9 cellular contexts compared by ENCODE assay signal in genomic region chr1:212610575-212610967, GRCh38. TPM values are rescaled to one million over a fixed set of nuclear protein-coding genes. Genes with fewer than 3 reads are reported as not detected.
A peak's percentile ranks its signal among the peaks of the same experiment; 100 is the strongest.
DNase-seq lines count a peak whose midpoint lies in the region; ATAC-seq and TF ChIP-seq lines count a peak whose summit lies in the region.
"Had no signal": no experiment of that assay in that cellular context is flagged by ENCODE, and none has a peak within 500 bp of the region (broad histone marks: within the 10 kb centered on the region; RNA-seq: fewer than 3 reads in every experiment).

No MANE protein-coding gene starts in this region.

- H3K27me3 ChIP-seq in DND-41 (ENCODE audit: insufficient read depth, low read length, poor library complexity) (peaks cover 44% of the 10 kb centered on the region), dorsolateral prefrontal cortex (peaks cover 0 to 25% (median 0%) of the 10 kb centered on the region in 45 donors)

- no peak for ATAC-seq in DND-41 (ENCODE audit: insufficient read depth, low read depth)
- ATAC-seq in HG03159 (IDR thresholded peaks at IDR 0.05; ENCODE audit: unreplicated experiment), result no peak

- H3K27ac Mint-ChIP-seq in nephron progenitor cell, result no peak overlapping the region

- H3K9me3 ChIP-seq in DND-41 (ENCODE audit: insufficient read depth, low read length, severe bottlenecking), result no peaks in the 10 kb centered on the region

- TF ChIP-seq CTCF in DND-41 (IDR thresholded peaks at IDR 0.05; ENCODE audit: borderline replicate concordance, extremely low read depth, low read length, poor library complexity, severe bottlenecking), result no peak
- TF ChIP-seq CTCF in LNCaP clone FGC (IDR thresholded peaks at IDR 0.05; ENCODE audit: control insufficient read depth, extremely low read depth, insufficient read depth), result no peak
- no peak for TF ChIP-seq CTCF in dorsolateral prefrontal cortex (IDR thresholded peaks at IDR 0.05 in 54 of 56, conservative IDR thresholded peaks at IDR 0.05 in 2 of 56; ENCODE audit: low read depth in 1 of 56, partially characterized antibody in 56 of 56)
- TF ChIP-seq CTCF in nephron progenitor cell (IDR thresholded peaks at IDR 0.05), result no peak

- H3K36me3 Mint-ChIP-seq in nephron progenitor cell (ENCODE audit: low read depth), result peaks cover 8% of the 10 kb centered on the region

- no peaks in the 10 kb centered on the region for H3K79me2 ChIP-seq in DND-41 (ENCODE audit: insufficient read depth, low read length)

- H3K27ac ChIP-seq in DND-41 (ENCODE audit: low read length), result no peak overlapping the region
- peak overlapping the region in 1 of 59 donors; percentile 92 for H3K27ac ChIP-seq in dorsolateral prefrontal cortex

- H3K9ac ChIP-seq in DND-41 (ENCODE audit: low read depth, low read length), result no peak overlapping the region

- peak overlapping the region in 1 of 2 experiments; percentile 18; a peak in 1 of 4 replicates for H3K4me3 ChIP-seq in DND-41 (ENCODE audit: low read depth in 1 of 2, low read length in 2 of 2)
- peak overlapping the region; percentile 75 for H3K4me3 ChIP-seq in LNCaP clone FGC (ENCODE audit: low read depth, low read length)
- peak overlapping the region in 42 of 59 donors; percentile 4 to 90 (median 80) for H3K4me3 ChIP-seq in dorsolateral prefrontal cortex

- H4K20me1 ChIP-seq in DND-41 (ENCODE audit: insufficient read depth, low read length), result peaks cover 20% of the 10 kb centered on the region; the same call in 1 of the 2 replicates

- H3K9me3 Mint-ChIP-seq in nephron progenitor cell, result no peaks in the 10 kb centered on the region

- intact Hi-C loops in dorsolateral prefrontal cortex (cut with DNase I), result no loop called here

- peak overlapping the region; percentile 95; the same call in 1 of the 2 replicates for H3K4me2 ChIP-seq in DND-41 (ENCODE audit: insufficient read depth, low read length)

- peaks cover 73% of the 10 kb centered on the region for H3K4me1 Mint-ChIP-seq in nephron progenitor cell

- no peak overlapping the region for H2AFZ ChIP-seq in DND-41 (ENCODE audit: low read depth, low read length)

- H3K4me3 Mint-ChIP-seq in nephron progenitor cell, result peak overlapping the region; percentile 86

- no peak for DNase-seq in DND-41
- DNase-seq in LNCaP clone FGC (ENCODE audit: low read depth), result no peak
- no peak for DNase-seq in dorsolateral prefrontal cortex
- DNase-seq in nephron progenitor cell, result no peak
- DNase-seq in NOMO-1 treated with dmso at 0.1 percent for 144 hours (lab: John Stamatoyannopoulos, UW; ENCODE audit: unreplicated experiment), result no peak
- DNase-seq in CD1c-positive myeloid dendritic cell (ENCODE audit: extremely low spot score), result no peak
- no peak for DNase-seq in DMS153 treated with DMSO at 0.1 percent for 48 hours (lab: John Stamatoyannopoulos, UW; ENCODE audit: unreplicated experiment)
- DNase-seq: NCI-H524 had no signal

- H3K27me3 Mint-ChIP-seq in nephron progenitor cell (ENCODE audit: low read depth, poor library complexity), result peaks cover 35% of the 10 kb centered on the region

- no peaks in the 10 kb centered on the region for H3K36me3 ChIP-seq in DND-41 (ENCODE audit: insufficient read depth, low read length)

- peaks cover 30% of the 10 kb centered on the region for H3K4me1 ChIP-seq in DND-41 (ENCODE audit: insufficient read depth, low read length)

RNA-seq across cellular contexts. Expression of gene ATF3, which starts 2.0 kb away (rescaled TPM):
- 100 to 1,000 TPM in 1 of 120 experiments, 10 to 100 TPM in 70, 1 to 10 TPM in 49; 2.2 to 116 (median 11.2) TPM for total RNA-seq in dorsolateral prefrontal cortex
